ENCODE assay signal across 8 cellular contexts in genomic region chr12:56688129-56688845, GRCh38. TPM values are rescaled to one million over a fixed set of nuclear protein-coding genes. Genes with fewer than 3 reads are reported as not detected.
DNase-seq lines count a peak whose midpoint lies in the region; ATAC-seq and TF ChIP-seq lines count a peak whose summit lies in the region.

A gene with protein sequence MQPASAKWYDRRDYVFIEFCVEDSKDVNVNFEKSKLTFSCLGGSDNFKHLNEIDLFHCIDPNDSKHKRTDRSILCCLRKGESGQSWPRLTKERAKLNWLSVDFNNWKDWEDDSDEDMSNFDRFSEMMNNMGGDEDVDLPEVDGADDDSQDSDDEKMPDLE (minus strand): TSS chr12:56688284. CDS start chr12:56687999, 285 bp downstream.

- H3K4me1 ChIP-seq in osteoblast (ENCODE audit: insufficient read depth, low read length) = peaks cover 25% of the 10 kb centered on the region
- H3K4me1 ChIP-seq in thoracic aorta (ENCODE audit: control insufficient read depth in 1 of 2, low read depth in 2 of 2) = peaks cover 15 to 35% of the 10 kb centered on the region in 2 donors

- DNase-seq in NCI-H1092 treated with DMSO at 0.1 percent for 48 hours (lab: John Stamatoyannopoulos, UW) (peak; percentile 95), SKM-1 (lab: John Stamatoyannopoulos, UW; ENCODE audit: unreplicated experiment) (peak; percentile 84), glomerular visceral epithelial cell (ENCODE audit: extremely low spot score) (peak; percentile 99), osteoblast (ENCODE audit: insufficient read length, low spot score, missing footprints) (peak; percentile 98), thoracic aorta (ENCODE audit: low spot score) (peak; percentile 90)
- DNase-seq in activated naive CD4-positive, alpha-beta T cell treated with anti-CD3 and anti-CD28 coated beads, Interleukin-2, amount 50 U/mL, for 72 hours (ENCODE audit: low spot score in 2 of 2) = peak; percentile 98

- H3K4me3 ChIP-seq in GM08714 (ENCODE audit: low read length) = peak within 1 kb of the TSS; percentile 96
- H3K4me3 ChIP-seq in osteoblast (ENCODE audit: insufficient read depth, low read length) = peak within 1 kb of the TSS; percentile 84
- H3K4me3 ChIP-seq in thoracic aorta = peak within 1 kb of the TSS; percentile 92

- peaks cover 37 to 47% of the 10 kb centered on the region in 2 donors for H3K36me3 Mint-ChIP-seq in activated naive CD4-positive, alpha-beta T cell treated with anti-CD3 and anti-CD28 coated beads, Interleukin-2, amount 50 U/mL, for 72 hours

- H3K79me2 ChIP-seq in osteoblast (ENCODE audit: insufficient read depth, low read length) = peaks cover 49% of the 10 kb centered on the region

- peak within 1 kb of the TSS; percentile 98 for H3K4me2 ChIP-seq in osteoblast (ENCODE audit: insufficient read depth, low read length)

- no peaks in the 10 kb centered on the region for H3K36me3 ChIP-seq in osteoblast (ENCODE audit: insufficient read depth, low read length)
- no peaks in the 10 kb centered on the region for H3K36me3 ChIP-seq in thoracic aorta

- peaks cover 26% of the 10 kb centered on the region for H4K20me1 ChIP-seq in osteoblast (ENCODE audit: insufficient read depth, low read length)

- H3K27ac ChIP-seq in osteoblast (ENCODE audit: low read depth, low read length) (peak within 1 kb of the TSS; percentile 97), thoracic aorta (peak within 1 kb of the TSS; percentile 95 to 100)

- H3K27ac Mint-ChIP-seq in activated naive CD4-positive, alpha-beta T cell treated with anti-CD3 and anti-CD28 coated beads, Interleukin-2, amount 50 U/mL, for 72 hours = peak within 1 kb of the TSS; percentile 99 to 100

- peak within 1 kb of the TSS; percentile 89 for H2AFZ ChIP-seq in osteoblast (ENCODE audit: low read length)

- H3K9me3 ChIP-seq in osteoblast (ENCODE audit: low read depth, low read length) (no peaks in the 10 kb centered on the region), thoracic aorta (no peaks in the 10 kb centered on the region)

- H3K9me3 Mint-ChIP-seq in activated naive CD4-positive, alpha-beta T cell treated with anti-CD3 and anti-CD28 coated beads, Interleukin-2, amount 50 U/mL, for 72 hours = no peaks in the 10 kb centered on the region

- ATAC-seq in HG02610 (IDR thresholded peaks at IDR 0.05; ENCODE audit: unreplicated experiment) = peak; percentile 66
- peak; percentile 81 to 86 for ATAC-seq in activated naive CD4-positive, alpha-beta T cell treated with anti-CD3 and anti-CD28 coated beads, Interleukin-2, amount 50 U/mL, for 72 hours
- peak; percentile 95 for ATAC-seq in thoracic aorta (ENCODE audit: insufficient number of reproducible peaks, low FRiP score, low read depth)

- H3K27me3 ChIP-seq in osteoblast (ENCODE audit: insufficient read depth, low read length) (no peaks in the 10 kb centered on the region), thoracic aorta (replicated peaks; ENCODE audit: insufficient read depth) (no peaks in the 10 kb centered on the region)

- TF ChIP-seq CTCF in osteoblast (IDR thresholded peaks at IDR 0.05; ENCODE audit: extremely low read depth, low read depth, low read length) (no peak), thoracic aorta (IDR thresholded peaks at IDR 0.05) (no peak)

RNA-seq across cellular contexts. Expression of the gene that starts here (rescaled TPM):
- total RNA-seq in activated naive CD4-positive, alpha-beta T cell treated with anti-CD3 and anti-CD28 coated beads, Interleukin-2, amount 50 U/mL, for 72 hours = 100 to 1,000 TPM; 285 to 294 TPM
- 63.0 and 71.3 TPM in 2 replicates for total RNA-seq in osteoblast
- 10 to 100 TPM; 70.4 to 97.6 TPM for total RNA-seq in thoracic aorta

Comparison
In these comparisons a context has a peak if more than half of its experiments do, and no peak if none do; other contexts are left out.
1. Peak in every context shown above with its lines: DNase-seq, ATAC-seq, H3K4me3 ChIP-seq and H3K27ac ChIP-seq.